Comparison of ENCODE assay signal across 1 cellular context in the genomic region with DNA sequence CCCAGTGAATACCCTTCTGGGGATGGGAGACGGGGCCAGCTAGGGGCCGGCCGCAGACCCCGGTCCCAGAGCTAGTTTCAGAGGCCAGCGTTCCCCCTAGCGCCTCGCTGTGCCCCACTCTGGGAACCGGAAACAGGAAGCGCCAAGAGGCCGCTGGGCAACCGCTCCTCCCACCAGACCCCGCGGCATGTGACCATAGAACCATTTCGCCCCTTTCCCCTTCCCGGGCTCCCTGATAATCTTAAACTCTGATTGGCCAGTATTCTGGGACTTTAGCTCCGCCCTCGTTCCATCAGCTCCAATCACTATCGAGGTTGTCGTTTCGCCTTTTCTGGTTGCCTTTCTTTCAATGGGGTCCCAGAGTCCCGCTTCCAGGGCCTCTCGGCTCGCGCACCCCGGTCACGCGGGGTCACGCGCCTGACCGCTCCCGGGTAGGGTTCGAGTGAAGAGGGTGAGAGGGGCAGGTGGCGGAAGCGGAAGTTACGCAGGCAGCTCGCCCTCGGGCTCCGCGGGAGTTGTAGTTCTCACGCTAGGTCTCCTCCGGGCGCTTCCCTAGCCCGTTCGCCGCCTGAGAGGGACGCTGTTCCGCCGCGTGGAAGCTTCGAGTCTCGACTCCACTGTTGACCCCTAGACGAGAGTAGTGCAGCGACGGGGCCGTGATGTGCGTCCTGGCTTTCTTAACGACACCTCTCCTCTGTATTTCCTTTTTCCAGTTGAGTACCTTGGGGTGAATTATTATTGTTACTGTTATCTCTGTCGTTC.
TF ChIP-seq lines count a peak whose summit lies in the region.

A gene (minus strand): TSS at position 121 of the 762 bp plus-strand sequence. CDS start 3,241 bp downstream, outside the sequence.

TF ChIP-seq in HepG2, 621 proteins besides CTCF, POLR2A, EP300 and RAD21 (continued from another document and continues in another):
- TF ChIP-seq, protein P1, sequence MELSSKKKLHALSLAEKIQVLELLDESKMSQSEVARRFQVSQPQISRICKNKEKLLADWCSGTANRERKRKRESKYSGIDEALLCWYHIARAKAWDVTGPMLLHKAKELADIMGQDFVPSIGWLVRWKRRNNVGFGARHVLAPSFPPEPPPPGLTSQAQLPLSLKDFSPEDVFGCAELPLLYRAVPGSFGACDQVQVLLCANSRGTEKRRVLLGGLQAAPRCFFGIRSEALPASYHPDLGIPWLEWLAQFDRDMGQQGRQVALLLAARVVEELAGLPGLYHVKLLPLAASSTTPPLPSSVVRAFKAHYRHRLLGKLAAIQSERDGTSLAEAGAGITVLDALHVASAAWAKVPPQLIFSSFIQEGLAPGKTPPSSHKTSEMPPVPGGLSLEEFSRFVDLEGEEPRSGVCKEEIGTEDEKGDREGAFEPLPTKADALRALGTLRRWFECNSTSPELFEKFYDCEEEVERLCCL (CRISPR knock-in tag; IDR thresholded peaks at IDR 0.05; ENCODE audit: borderline replicate concordance) = no peak
- peak; percentile 47; the same call in 1 of the 2 replicates for TF ChIP-seq TMF1 (CRISPR knock-in tag; IDR thresholded peaks at IDR 0.05; ENCODE audit: low read depth)
- no peak for TF ChIP-seq ZNF75D (CRISPR knock-in tag; IDR thresholded peaks at IDR 0.05; ENCODE audit: borderline replicate concordance)
- TF ChIP-seq, protein P2, sequence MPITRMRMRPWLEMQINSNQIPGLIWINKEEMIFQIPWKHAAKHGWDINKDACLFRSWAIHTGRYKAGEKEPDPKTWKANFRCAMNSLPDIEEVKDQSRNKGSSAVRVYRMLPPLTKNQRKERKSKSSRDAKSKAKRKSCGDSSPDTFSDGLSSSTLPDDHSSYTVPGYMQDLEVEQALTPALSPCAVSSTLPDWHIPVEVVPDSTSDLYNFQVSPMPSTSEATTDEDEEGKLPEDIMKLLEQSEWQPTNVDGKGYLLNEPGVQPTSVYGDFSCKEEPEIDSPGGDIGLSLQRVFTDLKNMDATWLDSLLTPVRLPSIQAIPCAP (CRISPR knock-in tag; IDR thresholded peaks at IDR 0.05; ENCODE audit: low read depth) = no peak
- peak; percentile 48; the same call in 1 of the 2 replicates for TF ChIP-seq ZNF564 (CRISPR knock-in tag; IDR thresholded peaks at IDR 0.05)
- TF ChIP-seq, protein P3, sequence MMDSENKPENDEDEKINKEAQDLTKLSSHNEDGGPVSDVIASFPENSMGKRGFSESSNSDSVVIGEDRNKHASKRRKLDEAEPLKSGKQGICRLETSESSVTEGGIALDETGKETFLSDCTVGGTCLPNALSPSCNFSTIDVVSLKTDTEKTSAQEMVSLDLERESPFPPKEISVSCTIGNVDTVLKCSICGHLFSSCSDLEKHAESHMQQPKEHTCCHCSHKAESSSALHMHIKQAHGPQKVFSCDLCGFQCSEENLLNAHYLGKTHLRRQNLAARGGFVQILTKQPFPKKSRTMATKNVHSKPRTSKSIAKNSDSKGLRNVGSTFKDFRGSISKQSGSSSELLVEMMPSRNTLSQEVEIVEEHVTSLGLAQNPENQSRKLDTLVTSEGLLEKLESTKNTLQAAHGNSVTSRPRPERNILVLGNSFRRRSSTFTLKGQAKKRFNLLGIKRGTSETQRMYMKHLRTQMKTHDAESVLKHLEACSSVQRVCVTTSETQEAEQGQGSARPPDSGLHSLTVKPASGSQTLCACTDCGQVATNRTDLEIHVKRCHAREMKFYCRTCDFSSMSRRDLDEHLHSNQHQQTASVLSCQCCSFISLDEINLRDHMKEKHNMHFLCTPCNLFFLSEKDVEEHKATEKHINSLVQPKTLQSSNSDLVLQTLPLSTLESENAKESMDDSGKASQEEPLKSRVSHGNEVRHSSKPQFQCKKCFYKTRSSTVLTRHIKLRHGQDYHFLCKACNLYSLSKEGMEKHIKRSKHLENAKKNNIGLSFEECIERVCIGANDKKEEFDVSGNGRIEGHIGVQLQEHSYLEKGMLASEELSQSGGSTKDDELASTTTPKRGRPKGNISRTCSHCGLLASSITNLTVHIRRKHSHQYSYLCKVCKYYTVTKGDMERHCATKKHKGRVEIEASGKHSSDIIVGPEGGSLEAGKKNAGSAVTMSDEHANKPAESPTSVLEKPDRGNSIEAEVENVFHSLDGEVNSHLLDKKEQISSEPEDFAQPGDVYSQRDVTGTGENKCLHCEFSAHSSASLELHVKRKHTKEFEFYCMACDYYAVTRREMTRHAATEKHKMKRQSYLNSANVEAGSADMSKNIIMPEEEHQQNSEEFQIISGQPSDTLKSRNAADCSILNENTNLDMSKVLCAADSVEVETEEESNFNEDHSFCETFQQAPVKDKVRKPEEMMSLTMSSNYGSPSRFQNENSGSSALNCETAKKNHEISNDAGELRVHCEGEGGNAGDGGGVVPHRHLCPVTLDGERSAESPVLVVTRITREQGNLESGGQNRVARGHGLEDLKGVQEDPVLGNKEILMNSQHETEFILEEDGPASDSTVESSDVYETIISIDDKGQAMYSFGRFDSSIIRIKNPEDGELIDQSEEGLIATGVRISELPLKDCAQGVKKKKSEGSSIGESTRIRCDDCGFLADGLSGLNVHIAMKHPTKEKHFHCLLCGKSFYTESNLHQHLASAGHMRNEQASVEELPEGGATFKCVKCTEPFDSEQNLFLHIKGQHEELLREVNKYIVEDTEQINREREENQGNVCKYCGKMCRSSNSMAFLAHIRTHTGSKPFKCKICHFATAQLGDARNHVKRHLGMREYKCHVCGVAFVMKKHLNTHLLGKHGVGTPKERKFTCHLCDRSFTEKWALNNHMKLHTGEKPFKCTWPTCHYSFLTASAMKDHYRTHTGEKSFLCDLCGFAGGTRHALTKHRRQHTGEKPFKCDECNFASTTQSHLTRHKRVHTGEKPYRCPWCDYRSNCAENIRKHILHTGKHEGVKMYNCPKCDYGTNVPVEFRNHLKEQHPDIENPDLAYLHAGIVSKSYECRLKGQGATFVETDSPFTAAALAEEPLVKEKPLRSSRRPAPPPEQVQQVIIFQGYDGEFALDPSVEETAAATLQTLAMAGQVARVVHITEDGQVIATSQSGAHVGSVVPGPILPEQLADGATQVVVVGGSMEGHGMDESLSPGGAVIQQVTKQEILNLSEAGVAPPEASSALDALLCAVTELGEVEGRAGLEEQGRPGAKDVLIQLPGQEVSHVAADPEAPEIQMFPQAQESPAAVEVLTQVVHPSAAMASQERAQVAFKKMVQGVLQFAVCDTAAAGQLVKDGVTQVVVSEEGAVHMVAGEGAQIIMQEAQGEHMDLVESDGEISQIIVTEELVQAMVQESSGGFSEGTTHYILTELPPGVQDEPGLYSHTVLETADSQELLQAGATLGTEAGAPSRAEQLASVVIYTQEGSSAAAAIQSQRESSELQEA (CRISPR knock-in tag; IDR thresholded peaks at IDR 0.05; ENCODE audit: not compliant biosample characterization) = peak; percentile 43
- no peak for TF ChIP-seq REXO4 (CRISPR knock-in tag; IDR thresholded peaks at IDR 0.05; ENCODE audit: borderline replicate concordance)
- no peak for TF ChIP-seq FOXP1 (IDR thresholded peaks at IDR 0.05)
- TF ChIP-seq FOXP1 (CRISPR knock-in tag; IDR thresholded peaks at IDR 0.05) = no peak
- TF ChIP-seq MAFK (conservative IDR thresholded peaks at IDR 0.05 in 1 of 2, IDR thresholded peaks at IDR 0.05 in 1 of 2; ENCODE audit: low read length in 2 of 2) = no peak
- TF ChIP-seq, protein P4, sequence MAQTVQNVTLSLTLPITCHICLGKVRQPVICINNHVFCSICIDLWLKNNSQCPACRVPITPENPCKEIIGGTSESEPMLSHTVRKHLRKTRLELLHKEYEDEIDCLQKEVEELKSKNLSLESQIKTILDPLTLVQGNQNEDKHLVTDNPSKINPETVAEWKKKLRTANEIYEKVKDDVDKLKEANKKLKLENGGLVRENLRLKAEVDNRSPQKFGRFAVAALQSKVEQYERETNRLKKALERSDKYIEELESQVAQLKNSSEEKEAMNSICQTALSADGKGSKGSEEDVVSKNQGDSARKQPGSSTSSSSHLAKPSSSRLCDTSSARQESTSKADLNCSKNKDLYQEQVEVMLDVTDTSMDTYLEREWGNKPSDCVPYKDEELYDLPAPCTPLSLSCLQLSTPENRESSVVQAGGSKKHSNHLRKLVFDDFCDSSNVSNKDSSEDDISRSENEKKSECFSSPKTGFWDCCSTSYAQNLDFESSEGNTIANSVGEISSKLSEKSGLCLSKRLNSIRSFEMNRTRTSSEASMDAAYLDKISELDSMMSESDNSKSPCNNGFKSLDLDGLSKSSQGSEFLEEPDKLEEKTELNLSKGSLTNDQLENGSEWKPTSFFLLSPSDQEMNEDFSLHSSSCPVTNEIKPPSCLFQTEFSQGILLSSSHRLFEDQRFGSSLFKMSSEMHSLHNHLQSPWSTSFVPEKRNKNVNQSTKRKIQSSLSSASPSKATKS (CRISPR knock-in tag; IDR thresholded peaks at IDR 0.05) = no peak
- peak; percentile 58; the same call in 1 of the 2 replicates for TF ChIP-seq ZNF598 (CRISPR knock-in tag; IDR thresholded peaks at IDR 0.05; ENCODE audit: borderline replicate concordance)
- TF ChIP-seq TSC22D2 (CRISPR knock-in tag; IDR thresholded peaks at IDR 0.05; ENCODE audit: borderline replicate concordance) = no peak
- peak; percentile 75; the same call in 1 of the 2 replicates for TF ChIP-seq IRX3 (CRISPR knock-in tag; IDR thresholded peaks at IDR 0.05; ENCODE audit: borderline replicate concordance, low read depth)
- no peak for TF ChIP-seq RORA (CRISPR knock-in tag; IDR thresholded peaks at IDR 0.05)
- TF ChIP-seq KDM5A (IDR thresholded peaks at IDR 0.05; ENCODE audit: borderline replicate concordance, low read length) = peak; percentile 78
- TF ChIP-seq, protein P5, sequence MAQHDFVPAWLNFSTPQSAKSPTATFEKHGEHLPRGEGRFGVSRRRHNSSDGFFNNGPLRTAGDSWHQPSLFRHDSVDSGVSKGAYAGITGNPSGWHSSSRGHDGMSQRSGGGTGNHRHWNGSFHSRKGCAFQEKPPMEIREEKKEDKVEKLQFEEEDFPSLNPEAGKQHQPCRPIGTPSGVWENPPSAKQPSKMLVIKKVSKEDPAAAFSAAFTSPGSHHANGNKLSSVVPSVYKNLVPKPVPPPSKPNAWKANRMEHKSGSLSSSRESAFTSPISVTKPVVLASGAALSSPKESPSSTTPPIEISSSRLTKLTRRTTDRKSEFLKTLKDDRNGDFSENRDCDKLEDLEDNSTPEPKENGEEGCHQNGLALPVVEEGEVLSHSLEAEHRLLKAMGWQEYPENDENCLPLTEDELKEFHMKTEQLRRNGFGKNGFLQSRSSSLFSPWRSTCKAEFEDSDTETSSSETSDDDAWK (CRISPR knock-in tag; IDR thresholded peaks at IDR 0.05) = no peak
- peak; percentile 82 for TF ChIP-seq NR2F6 (IDR thresholded peaks at IDR 0.05)
- peak; percentile 84 for TF ChIP-seq NR2F6 (CRISPR knock-in tag; IDR thresholded peaks at IDR 0.05)
- TF ChIP-seq, protein P6, sequence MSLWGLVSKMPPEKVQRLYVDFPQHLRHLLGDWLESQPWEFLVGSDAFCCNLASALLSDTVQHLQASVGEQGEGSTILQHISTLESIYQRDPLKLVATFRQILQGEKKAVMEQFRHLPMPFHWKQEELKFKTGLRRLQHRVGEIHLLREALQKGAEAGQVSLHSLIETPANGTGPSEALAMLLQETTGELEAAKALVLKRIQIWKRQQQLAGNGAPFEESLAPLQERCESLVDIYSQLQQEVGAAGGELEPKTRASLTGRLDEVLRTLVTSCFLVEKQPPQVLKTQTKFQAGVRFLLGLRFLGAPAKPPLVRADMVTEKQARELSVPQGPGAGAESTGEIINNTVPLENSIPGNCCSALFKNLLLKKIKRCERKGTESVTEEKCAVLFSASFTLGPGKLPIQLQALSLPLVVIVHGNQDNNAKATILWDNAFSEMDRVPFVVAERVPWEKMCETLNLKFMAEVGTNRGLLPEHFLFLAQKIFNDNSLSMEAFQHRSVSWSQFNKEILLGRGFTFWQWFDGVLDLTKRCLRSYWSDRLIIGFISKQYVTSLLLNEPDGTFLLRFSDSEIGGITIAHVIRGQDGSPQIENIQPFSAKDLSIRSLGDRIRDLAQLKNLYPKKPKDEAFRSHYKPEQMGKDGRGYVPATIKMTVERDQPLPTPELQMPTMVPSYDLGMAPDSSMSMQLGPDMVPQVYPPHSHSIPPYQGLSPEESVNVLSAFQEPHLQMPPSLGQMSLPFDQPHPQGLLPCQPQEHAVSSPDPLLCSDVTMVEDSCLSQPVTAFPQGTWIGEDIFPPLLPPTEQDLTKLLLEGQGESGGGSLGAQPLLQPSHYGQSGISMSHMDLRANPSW (CRISPR knock-in tag; IDR thresholded peaks at IDR 0.05; ENCODE audit: borderline replicate concordance) = no peak; the same call in 1 of the 2 replicates
- TF ChIP-seq DPF2 (CRISPR knock-in tag; IDR thresholded peaks at IDR 0.05; ENCODE audit: borderline replicate concordance, low read depth) = 0 out of 2 replicates have a peak, but pooled peaks have one; percentile 5
- TF ChIP-seq, protein P7, sequence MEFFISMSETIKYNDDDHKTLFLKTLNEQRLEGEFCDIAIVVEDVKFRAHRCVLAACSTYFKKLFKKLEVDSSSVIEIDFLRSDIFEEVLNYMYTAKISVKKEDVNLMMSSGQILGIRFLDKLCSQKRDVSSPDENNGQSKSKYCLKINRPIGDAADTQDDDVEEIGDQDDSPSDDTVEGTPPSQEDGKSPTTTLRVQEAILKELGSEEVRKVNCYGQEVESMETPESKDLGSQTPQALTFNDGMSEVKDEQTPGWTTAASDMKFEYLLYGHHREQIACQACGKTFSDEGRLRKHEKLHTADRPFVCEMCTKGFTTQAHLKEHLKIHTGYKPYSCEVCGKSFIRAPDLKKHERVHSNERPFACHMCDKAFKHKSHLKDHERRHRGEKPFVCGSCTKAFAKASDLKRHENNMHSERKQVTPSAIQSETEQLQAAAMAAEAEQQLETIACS (CRISPR knock-in tag; IDR thresholded peaks at IDR 0.05) = peak; percentile 84
- TF ChIP-seq XRCC5 (optimal IDR thresholded peaks at IDR 0.05; ENCODE audit: low read length) = no peak
- TF ChIP-seq KDM4B (CRISPR knock-in tag; IDR thresholded peaks at IDR 0.05) = 0 out of 2 replicates have a peak, but pooled peaks have one; percentile 48
- TF ChIP-seq KDM2A (CRISPR knock-in tag; IDR thresholded peaks at IDR 0.05; ENCODE audit: borderline replicate concordance, low read depth) = peak; percentile 81; the same call in 1 of the 2 replicates
- TF ChIP-seq HNRNPK (IDR thresholded peaks at IDR 0.05; ENCODE audit: low read depth, low read length, poor library complexity, severe bottlenecking) = no peak
- TF ChIP-seq KAT8 (CRISPR knock-in tag; IDR thresholded peaks at IDR 0.05) = peak; percentile 94
- peak; percentile 41; the same call in 1 of the 2 replicates for TF ChIP-seq ZNF792 (CRISPR knock-in tag; IDR thresholded peaks at IDR 0.05)
- TF ChIP-seq TBP (CRISPR knock-in tag; IDR thresholded peaks at IDR 0.05) = no peak
- TF ChIP-seq ZNF652 (CRISPR knock-in tag; IDR thresholded peaks at IDR 0.05; ENCODE audit: borderline replicate concordance, low read depth) = 0 out of 2 replicates have a peak, but pooled peaks have one; percentile 8
- TF ChIP-seq MTF1 (CRISPR knock-in tag; IDR thresholded peaks at IDR 0.05) = no peak; the same call in 1 of the 2 replicates
- TF ChIP-seq, protein P8, sequence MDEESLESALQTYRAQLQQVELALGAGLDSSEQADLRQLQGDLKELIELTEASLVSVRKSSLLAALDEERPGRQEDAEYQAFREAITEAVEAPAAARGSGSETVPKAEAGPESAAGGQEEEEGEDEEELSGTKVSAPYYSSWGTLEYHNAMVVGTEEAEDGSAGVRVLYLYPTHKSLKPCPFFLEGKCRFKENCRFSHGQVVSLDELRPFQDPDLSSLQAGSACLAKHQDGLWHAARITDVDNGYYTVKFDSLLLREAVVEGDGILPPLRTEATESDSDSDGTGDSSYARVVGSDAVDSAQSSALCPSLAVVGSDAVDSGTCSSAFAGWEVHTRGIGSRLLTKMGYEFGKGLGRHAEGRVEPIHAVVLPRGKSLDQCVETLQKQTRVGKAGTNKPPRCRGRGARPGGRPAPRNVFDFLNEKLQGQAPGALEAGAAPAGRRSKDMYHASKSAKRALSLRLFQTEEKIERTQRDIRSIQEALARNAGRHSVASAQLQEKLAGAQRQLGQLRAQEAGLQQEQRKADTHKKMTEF (CRISPR knock-in tag; IDR thresholded peaks at IDR 0.05) = peak; percentile 81
- peak; percentile 82; the same call in 1 of the 2 replicates for TF ChIP-seq MAF1 (CRISPR knock-in tag; IDR thresholded peaks at IDR 0.05; ENCODE audit: borderline replicate concordance)
- no peak for TF ChIP-seq ADNP (CRISPR knock-in tag; IDR thresholded peaks at IDR 0.05)
- 0 out of 2 replicates have a peak, but pooled peaks have one; percentile 24 for TF ChIP-seq CAMTA2 (CRISPR knock-in tag; IDR thresholded peaks at IDR 0.05; ENCODE audit: borderline replicate concordance)
